9 cellular contexts compared by ENCODE assay signal in genomic region chr3:111967651-111968274, GRCh38. TPM values are rescaled to one million over a fixed set of nuclear protein-coding genes. Genes with fewer than 3 reads are reported as not detected.
DNase-seq lines count a peak whose midpoint lies in the region; ATAC-seq and TF ChIP-seq lines count a peak whose summit lies in the region.
"Had no signal": no experiment of that assay in that cellular context is flagged by ENCODE, and none has a peak within 500 bp of the region (broad histone marks: within the 10 kb centered on the region; RNA-seq: fewer than 3 reads in every experiment).

No MANE protein-coding gene starts in this region.

- H3K27me3 ChIP-seq in BE2C (peaks cover 18% of the 10 kb centered on the region), left lung (no peaks in the 10 kb centered on the region)

- intact Hi-C loops in left lung (cut with DNase I) = loop anchor here (2.0 to 10.0 kb wide), 3 partner anchors 103 to 253 kb away; no protein-coding TSS in a partner anchor

- H3K36me3 ChIP-seq in BE2C (no peaks in the 10 kb centered on the region), left lung (peaks cover 0 to 8% of the 10 kb centered on the region in 2 donors)

- ATAC-seq in HG03354 (IDR thresholded peaks at IDR 0.05; ENCODE audit: poor library complexity, severe bottlenecking, unreplicated experiment) (peak; percentile 98), left lung (peak; percentile 98)

- H3K4me3 ChIP-seq in BE2C (ENCODE audit: low read depth, low read length) (no peak overlapping the region), left lung (no peak overlapping the region)

- DNase-seq in BE2C (peak; percentile 80), GM19238 (ENCODE audit: insufficient read length, low spot score) (peak; percentile 23), NCI-H446 (lab: John Stamatoyannopoulos, UW) (peak; percentile 65 to 74), cerebellum (ENCODE audit: low spot score) (peak; percentile 51), left lung (peak; percentile 60 to 79)
- DNase-seq in activated CD4-positive, CD25-positive, alpha-beta regulatory T cell treated with anti-CD3 and anti-CD28 coated beads, Interleukin-2, amount 50 U/mL, for 72 hours = peak; percentile 84
- DNase-seq in stimulated activated CD4-positive, alpha-beta T cell treated with anti-CD3 and anti-CD28 coated beads, Interleukin-4, amount 100 ng/mL, for 24 hours = peak; percentile 84

- H3K4me1 ChIP-seq in BE2C = no peaks in the 10 kb centered on the region; the same call in 1 of the 2 replicates
- H3K4me1 ChIP-seq in left lung = peaks cover 0 to 10% of the 10 kb centered on the region in 2 donors

- H3K9me3 ChIP-seq in BE2C (no peaks in the 10 kb centered on the region), left lung (no peaks in the 10 kb centered on the region)

- peak; percentile 92 for TF ChIP-seq CTCF in BE2C (IDR thresholded peaks at IDR 0.05; ENCODE audit: low read depth, low read length)
- peak; percentile 82 to 89 for TF ChIP-seq CTCF in left lung (IDR thresholded peaks at IDR 0.05)

- peak overlapping the region in 1 of 2 donors; percentile 55 for H3K27ac ChIP-seq in left lung

RNA-seq across cellular contexts. Expression of gene ABHD10, which starts 11.1 kb away (rescaled TPM):
- 61.5 TPM for polyA plus RNA-seq in BE2C (2012; ENCODE audit: insufficient read depth, insufficient read length, low read depth)
- total RNA-seq in cerebellum = 60.9 TPM
- 10 to 100 TPM; 22.7 to 27.3 TPM for total RNA-seq in left lung

RNA-seq across cellular contexts. Expression of gene TAGLN3, which starts 31.0 kb away (rescaled TPM):
- polyA plus RNA-seq in BE2C (2012; ENCODE audit: insufficient read depth, insufficient read length, low read depth) = 96.4 TPM
- total RNA-seq in cerebellum (91.8 TPM), left lung (under 1 TPM in 1 of 2 donors, not detected in 1; 0.50 TPM)
- polyA plus RNA-seq: IgD-negative memory B cell had no signal

Comparison
In these comparisons a context has a peak if more than half of its experiments do, and no peak if none do; other contexts are left out.
1. DNase-seq: peak in every context shown above with its lines; median percentile 84 in activated CD4-positive, CD25-positive, alpha-beta regulatory T cell treated with anti-CD3 and anti-CD28 coated beads, Interleukin-2, amount 50 U/mL, for 72 hours; 84 in stimulated activated CD4-positive, alpha-beta T cell treated with anti-CD3 and anti-CD28 coated beads, Interleukin-4, amount 100 ng/mL, for 24 hours; 80 in BE2C; 70 in NCI-H446; 70 in left lung; 51 in cerebellum; 23 in GM19238.
2. RNA of gene TAGLN3, which starts 31.0 kb away (total RNA-seq): 91.8 TPM in cerebellum (single experiment); 0.50 TPM in left lung; every median in the first group is over 10 times any median in the second.